In genomic region chr7:31120800-31121513, GRCh38 we compare ENCODE assay signal across 22 cellular contexts.
DNase-seq lines count a peak whose midpoint lies in the region; ATAC-seq, FAIRE-seq and TF ChIP-seq lines count a peak whose summit lies in the region.
"Had no signal": no experiment of that assay in that cellular context is flagged by ENCODE, and none has a peak within 500 bp of the region (broad histone marks: within the 10 kb centered on the region; RNA-seq: fewer than 3 reads in every experiment).

No MANE protein-coding gene starts in this region.

- H3K9me3 ChIP-seq in H1 (ENCODE audit: insufficient read depth in 2 of 2, low read depth in 1 of 2, low read length in 1 of 2): no peaks in the 10 kb centered on the region
- no peaks in the 10 kb centered on the region for H3K9me3 ChIP-seq in neuronal stem cell (replicated peaks in 1 of 2; ENCODE audit: control insufficient read depth in 2 of 2, insufficient read depth in 1 of 2, low read depth in 1 of 2, low read length in 2 of 2)
- no peaks in the 10 kb centered on the region for H3K9me3 ChIP-seq in vagina
- no peaks in the 10 kb centered on the region for H3K9me3 ChIP-seq in testis
- no peaks in the 10 kb centered on the region for H3K9me3 ChIP-seq in left lung

- H3K36me3 ChIP-seq in H1 (ENCODE audit: control insufficient read depth in 2 of 4, insufficient read depth in 4 of 4, low read length in 3 of 4) (no peaks in the 10 kb centered on the region), neuronal stem cell (replicated peaks in 1 of 2; ENCODE audit: control insufficient read depth in 2 of 2, insufficient read depth in 2 of 2, low read length in 2 of 2) (no peaks in the 10 kb centered on the region), vagina (no peaks in the 10 kb centered on the region), testis (ENCODE audit: low read depth, missing control alignments) (no peaks in the 10 kb centered on the region), left lung (no peaks in the 10 kb centered on the region)

- H3K4me1 Mint-ChIP-seq in activated CD8-positive, alpha-beta memory T cell treated with anti-CD3 and anti-CD28 coated beads, Interleukin-2, amount 10 ng/mL, durations not matched to agents 7 days and 5 days: no peaks in the 10 kb centered on the region
- H3K4me1 Mint-ChIP-seq: B cell, CD14-positive monocyte, IgD-negative memory B cell had no signal

- TF ChIP-seq CTCF in H1 (IDR thresholded peaks at IDR 0.05; ENCODE audit: control extremely low read depth in 1 of 3, insufficient read depth in 1 of 3, low read depth in 1 of 3, low read length in 3 of 3) (no peak), vagina (IDR thresholded peaks at IDR 0.05) (no peak), testis (IDR thresholded peaks at IDR 0.05) (no peak), left lung (IDR thresholded peaks at IDR 0.05) (no peak)

- H4K5ac ChIP-seq in H1 (ENCODE audit: insufficient read length, low read depth, low read length): no peak overlapping the region

- no peak overlapping the region for H3K56ac ChIP-seq in H1 (replicated peaks; ENCODE audit: insufficient read length, low read depth, low read length)

- H3K79me1 ChIP-seq in H1 (ENCODE audit: low read depth, low read length): no peaks in the 10 kb centered on the region
- H3K79me1 ChIP-seq in neuronal stem cell (ENCODE audit: low read depth, low read length): no peaks in the 10 kb centered on the region

- H3K4ac ChIP-seq in H1 (replicated peaks; ENCODE audit: insufficient read length, low read depth, low read length) (no peak overlapping the region), neuronal stem cell (ENCODE audit: low read length) (no peak overlapping the region)

- H2BK5ac ChIP-seq in H1 (ENCODE audit: low read depth, low read length): no peak overlapping the region
- H2BK5ac ChIP-seq in neuronal stem cell (ENCODE audit: low read length): no peak overlapping the region

- H2BK15ac ChIP-seq in H1 (ENCODE audit: low read length) (0 out of 2 replicates have a peak overlapping the region, but pooled peaks have one; percentile 14), neuronal stem cell (ENCODE audit: low read length) (no peak overlapping the region)

- ATAC-seq in activated CD8-positive, alpha-beta memory T cell treated with anti-CD3 and anti-CD28 coated beads, Interleukin-2, amount 10 ng/mL, durations not matched to agents 7 days and 5 days: no peak
- ATAC-seq in left lung: no peak

- H3K27me3 Mint-ChIP-seq in activated CD8-positive, alpha-beta memory T cell treated with anti-CD3 and anti-CD28 coated beads, Interleukin-2, amount 10 ng/mL, durations not matched to agents 7 days and 5 days: peaks cover 37% of the 10 kb centered on the region

- no peaks in the 10 kb centered on the region for H3K79me2 ChIP-seq in H1 (ENCODE audit: control insufficient read depth in 1 of 2, insufficient read depth in 2 of 2, low read length in 2 of 2)

- peak overlapping the region; percentile 7; the same call in 1 of the 2 replicates for H4K8ac ChIP-seq in H1 (ENCODE audit: extremely low read depth, insufficient read depth, low read length)
- no peak overlapping the region for H4K8ac ChIP-seq in neuronal stem cell (ENCODE audit: low read depth, low read length)

- no peak overlapping the region for H3K27ac Mint-ChIP-seq in activated CD8-positive, alpha-beta memory T cell treated with anti-CD3 and anti-CD28 coated beads, Interleukin-2, amount 10 ng/mL, durations not matched to agents 7 days and 5 days
- H3K27ac Mint-ChIP-seq: B cell, CD14-positive monocyte, IgD-negative memory B cell had no signal

- H4K20me1 ChIP-seq in H1 (replicated peaks in 1 of 2; ENCODE audit: control insufficient read depth in 1 of 2, insufficient read depth in 2 of 2, low read length in 2 of 2): no peaks in the 10 kb centered on the region

- WGBS in H1 (ENCODE audit: extremely low coverage in 1 of 2, insufficient coverage in 1 of 2, insufficient read length in 1 of 2, insufficient replicate concordance in 2 of 2, low coverage in 1 of 2, low lambda C conversion rate in 2 of 2, missing lambda C conversion rate in 1 of 2), 2 experiments: 88% methylated on average over 3 of the region's 3 CpGs; no CpG with 5 or more reads in 1 of the 2 experiments
- no CpG with 5 or more reads among the region's 3 CpGs for WGBS in neuronal stem cell (ENCODE audit: extremely low coverage in 2 of 2, insufficient read length in 2 of 2, insufficient replicate concordance in 1 of 2), 2 donors
- 98% methylated on average over 3 of the region's 3 CpGs; no CpG with 5 or more reads in 1 of the 2 donors for WGBS in testis, 2 donors

- no peaks in the 10 kb centered on the region for H3K36me3 Mint-ChIP-seq in activated CD8-positive, alpha-beta memory T cell treated with anti-CD3 and anti-CD28 coated beads, Interleukin-2, amount 10 ng/mL, durations not matched to agents 7 days and 5 days
- H3K36me3 Mint-ChIP-seq: CD14-positive monocyte, IgD-negative memory B cell had no signal

- no peak for TF ChIP-seq EP300 in H1 (IDR thresholded peaks at IDR 0.05; ENCODE audit: borderline replicate concordance in 1 of 2, low read depth in 2 of 2, low read length in 2 of 2)

- H2BK12ac ChIP-seq in H1 (ENCODE audit: low read depth, low read length): no peak overlapping the region; the same call in 1 of the 2 replicates
- no peak overlapping the region for H2BK12ac ChIP-seq in neuronal stem cell (ENCODE audit: low read length)

- H2BK120ac ChIP-seq in H1 (replicated peaks; ENCODE audit: low read depth, low read length) (no peak overlapping the region), neuronal stem cell (ENCODE audit: low read depth, low read length) (no peak overlapping the region)

- DNase-seq in activated CD8-positive, alpha-beta memory T cell treated with anti-CD3 and anti-CD28 coated beads, Interleukin-2, amount 10 ng/mL, durations not matched to agents 7 days and 5 days: peak; percentile 15
- DNase-seq in activated CD8-positive, alpha-beta memory T cell treated with anti-CD3 and anti-CD28 coated beads, Interleukin-2, amount 50 U/mL, for 48 hours: no peak
- DNase-seq in H1 (ENCODE audit: low read depth in 1 of 2, low spot score in 2 of 2): peak in 1 of 2 experiments; percentile 32
- DNase-seq in neuronal stem cell (ENCODE audit: low spot score): no peak
- DNase-seq in vagina (ENCODE audit: extremely low spot score in 2 of 2): peak; percentile 64 to 67
- no peak for DNase-seq in testis
- DNase-seq in left lung: no peak
- DNase-seq: GDM1; GOT3; NCI-H1105; NCI-H146; NCI-H2029; NCI-H345; NCI-H524; NCI-H774; NK-92 treated with Interleukin-12 subunit alpha and Interleukin-12 subunit beta, amount 100 ng/mL, for 24 hours; SHP77 treated with DMSO at 0.1 percent for 48 hours had no signal

- H3K27me3 ChIP-seq in H1 (replicated peaks in 1 of 4; ENCODE audit: control insufficient read depth in 3 of 4, extremely low read depth in 1 of 4, insufficient read depth in 3 of 4, low read length in 3 of 4): no peaks in the 10 kb centered on the region; a peak in 2 of 7 replicates
- H3K27me3 ChIP-seq in neuronal stem cell (ENCODE audit: control insufficient read depth in 3 of 3, insufficient read depth in 3 of 3, low read depth in 1 of 3, low read length in 3 of 3): peaks cover 0 to 4% (median 0%) of the 10 kb centered on the region in 3 experiments
- H3K27me3 ChIP-seq in vagina: no peaks in the 10 kb centered on the region
- no peaks in the 10 kb centered on the region for H3K27me3 ChIP-seq in testis
- peaks cover 0 to 3% of the 10 kb centered on the region in 2 donors for H3K27me3 ChIP-seq in left lung

- H3K14ac ChIP-seq in H1 (ENCODE audit: insufficient read length) (no peak overlapping the region), neuronal stem cell (ENCODE audit: low read length) (no peak overlapping the region)

- no peaks in the 10 kb centered on the region for H3K23me2 ChIP-seq in H1 (ENCODE audit: low read depth, low read length)

- no peak for FAIRE-seq in H1 (lab: Jason Lieb, UNC)
- FAIRE-seq: A204.1 had no signal

- H3K4me3 Mint-ChIP-seq in activated CD8-positive, alpha-beta memory T cell treated with anti-CD3 and anti-CD28 coated beads, Interleukin-2, amount 10 ng/mL, durations not matched to agents 7 days and 5 days: no peak overlapping the region
- H3K4me3 Mint-ChIP-seq: B cell, IgD-negative memory B cell had no signal

- H3K18ac ChIP-seq in H1 (ENCODE audit: extremely low read depth, low read length) (no peak overlapping the region), neuronal stem cell (ENCODE audit: low read length) (peak overlapping the region; percentile 21)

- H3K9ac ChIP-seq in H1 (replicated peaks in 1 of 4; ENCODE audit: extremely low read depth in 1 of 4, low read depth in 3 of 4, low read length in 3 of 4): no peak overlapping the region
- no peak overlapping the region for H3K9ac ChIP-seq in neuronal stem cell (ENCODE audit: low read depth, low read length, poor library complexity)

- H4K91ac ChIP-seq in H1 (replicated peaks; ENCODE audit: insufficient read length, low read length) (no peak overlapping the region), neuronal stem cell (ENCODE audit: low read depth, low read length, poor library complexity) (no peak overlapping the region)

- no peak overlapping the region for H3K27ac ChIP-seq in H1 (ENCODE audit: low read depth, low read length)
- no peak overlapping the region for H3K27ac ChIP-seq in neuronal stem cell (replicated peaks; ENCODE audit: low read length)
- H3K27ac ChIP-seq in vagina: no peak overlapping the region
- H3K27ac ChIP-seq in testis: no peak overlapping the region
- H3K27ac ChIP-seq in left lung: no peak overlapping the region
- H3K27ac ChIP-seq: RWPE1 had no signal

- H2BK20ac ChIP-seq in H1 (ENCODE audit: low read length): no peak overlapping the region

- no peaks in the 10 kb centered on the region for H3K9me3 Mint-ChIP-seq in activated CD8-positive, alpha-beta memory T cell treated with anti-CD3 and anti-CD28 coated beads, Interleukin-2, amount 10 ng/mL, durations not matched to agents 7 days and 5 days (ENCODE audit: low read depth)
- H3K9me3 Mint-ChIP-seq: CD14-positive monocyte, IgD-negative memory B cell had no signal

- no peak for TF ChIP-seq POLR2A in H1 (IDR thresholded peaks at IDR 0.05; ENCODE audit: control extremely low read depth in 1 of 2, low read depth in 2 of 2, low read length in 2 of 2)
- no peak for TF ChIP-seq POLR2A in vagina (IDR thresholded peaks at IDR 0.05)
- no peak for TF ChIP-seq POLR2A in testis (IDR thresholded peaks at IDR 0.05)

- no peak for TF ChIP-seq RAD21 in H1 (IDR thresholded peaks at IDR 0.05 in 1 of 2, conservative IDR thresholded peaks at IDR 0.05 in 1 of 2; ENCODE audit: low read depth in 2 of 2, low read length in 2 of 2)

- H3K4me1 ChIP-seq in H1 (replicated peaks in 1 of 4; ENCODE audit: control insufficient read depth in 3 of 4, insufficient read depth in 4 of 4, low read length in 3 of 4) (peaks cover 0 to 3% (median 3%) of the 10 kb centered on the region in 4 experiments; a peak in 5 of 7 replicates), neuronal stem cell (ENCODE audit: control insufficient read depth in 2 of 2, insufficient read depth in 1 of 2, low read depth in 1 of 2, low read length in 2 of 2) (no peaks in the 10 kb centered on the region), vagina (no peaks in the 10 kb centered on the region), testis (no peaks in the 10 kb centered on the region), left lung (peaks cover 0 to 8% of the 10 kb centered on the region in 2 donors)

- H3K23ac ChIP-seq in H1 (ENCODE audit: insufficient read length) (no peak overlapping the region), neuronal stem cell (ENCODE audit: low read depth, low read length, poor library complexity) (no peak overlapping the region)

- intact Hi-C loops in vagina (cut with DNase I) (loop anchor here (5.0 to 10.0 kb wide), 2 partner anchors 139 to 316 kb away; no protein-coding TSS in a partner anchor), testis (cut with DNase I; ENCODE audit: low total_unique reads) (loop anchor here (5.0 kb wide), 1 partner anchor 139 kb away; no protein-coding TSS in a partner anchor), left lung (cut with DNase I) (loop anchor here in 1 of 2 donors (5.0 to 10.0 kb wide), 2 partner anchors 134 to 316 kb away; no protein-coding TSS in a partner anchor)

- POLR2A ChIA-PET in H1 (lab: Charles Lee; ENCODE audit: partially characterized antibody): interaction anchor here (0.8 to 2.0 kb wide), 3 partner anchors 17 to 183 kb away, joined by 3 to 17 read pairs (median 3); no protein-coding TSS in a partner anchor

- H2AFZ ChIP-seq in H1 (ENCODE audit: low read length) (no peak overlapping the region), neuronal stem cell (ENCODE audit: low read length) (no peak overlapping the region)

- CTCF ChIA-PET in activated CD8-positive, alpha-beta memory T cell treated with anti-CD3 and anti-CD28 coated beads, Interleukin-2, amount 10 ng/mL, durations not matched to agents 7 days and 5 days (lab: Charles Lee): interaction anchor here (1.3 to 12.4 kb wide), 3 partner anchors 13 to 180 kb away, joined by 3 to 243 read pairs (median 64); no protein-coding TSS in a partner anchor
- CTCF ChIA-PET in H1 (lab: Charles Lee; ENCODE audit: partially characterized antibody): interaction anchor here (1.1 to 16.1 kb wide), 19 partner anchors 7 to 325 kb away, joined by 3 to 517 read pairs (median 14); no protein-coding TSS in a partner anchor

- H3K4me3 ChIP-seq in H1 (ENCODE audit: extremely low read depth in 1 of 4, insufficient read depth in 2 of 4, low read depth in 3 of 4, low read length in 4 of 4): no peak overlapping the region
- H3K4me3 ChIP-seq in neuronal stem cell (ENCODE audit: low read length in 2 of 2): no peak overlapping the region
- H3K4me3 ChIP-seq in vagina: no peak overlapping the region
- no peak overlapping the region for H3K4me3 ChIP-seq in testis
- no peak overlapping the region for H3K4me3 ChIP-seq in left lung

- H3K4me2 ChIP-seq in H1 (ENCODE audit: insufficient read depth in 1 of 2, low read depth in 2 of 2, low read length in 2 of 2): no peak overlapping the region
- no peak overlapping the region for H3K4me2 ChIP-seq in neuronal stem cell (ENCODE audit: insufficient read depth, low read length, poor library complexity, severe bottlenecking)

- H2AK5ac ChIP-seq in H1 (ENCODE audit: low read depth, low read length) (no peak overlapping the region), neuronal stem cell (ENCODE audit: low read depth, low read length) (no peak overlapping the region)

Comparison
In these comparisons a context has a peak if more than half of its experiments do, and no peak if none do; other contexts are left out.
1. DNase-seq: peak in activated CD8-positive, alpha-beta memory T cell treated with anti-CD3 and anti-CD28 coated beads, Interleukin-2, amount 10 ng/mL, durations not matched to agents 7 days and 5 days (single experiment) and vagina (2 of 2); none in activated CD8-positive, alpha-beta memory T cell treated with anti-CD3 and anti-CD28 coated beads, Interleukin-2, amount 50 U/mL, for 48 hours (single experiment), neuronal stem cell (single experiment), testis (single experiment) and left lung (0 of 2).